Comparison of ENCODE assay signal across 1 cellular context in the genomic region with DNA sequence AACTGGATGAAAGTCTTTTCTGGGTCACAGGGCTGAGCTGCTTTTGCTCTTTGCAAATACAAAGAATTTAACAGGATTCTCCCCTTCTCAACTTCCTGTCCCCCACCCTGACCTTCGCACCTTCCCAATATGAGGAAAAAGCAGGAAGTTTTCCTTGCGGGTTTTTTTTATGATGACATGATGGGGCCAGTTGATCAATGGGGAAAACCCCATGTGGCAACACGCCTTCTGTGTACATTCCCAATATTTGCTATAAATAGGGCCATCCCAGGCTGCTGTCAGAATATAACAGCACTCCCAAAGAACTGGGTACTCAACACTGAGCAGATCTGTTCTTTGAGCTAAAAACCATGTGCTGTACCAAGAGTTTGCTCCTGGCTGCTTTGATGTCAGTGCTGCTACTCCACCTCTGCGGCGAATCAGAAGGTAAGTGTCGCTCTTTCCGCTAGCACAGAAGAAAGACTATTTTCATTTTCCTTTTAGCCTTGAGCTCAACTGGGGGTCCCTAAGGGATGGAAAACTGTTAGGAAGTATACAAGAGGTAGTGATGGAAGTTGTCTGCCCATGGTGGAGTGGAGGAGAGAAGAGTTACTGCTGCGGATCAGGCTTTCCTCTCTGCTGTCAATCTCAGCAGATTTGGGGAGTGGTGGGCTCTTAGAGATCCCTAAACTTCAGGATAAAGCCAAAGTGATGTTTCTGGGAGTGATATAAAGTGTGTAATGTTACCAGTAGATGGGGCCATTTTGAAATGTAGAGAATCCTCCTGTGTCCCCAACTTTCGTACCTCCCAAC.
TF ChIP-seq lines count a peak whose summit lies in the region.

A gene with protein sequence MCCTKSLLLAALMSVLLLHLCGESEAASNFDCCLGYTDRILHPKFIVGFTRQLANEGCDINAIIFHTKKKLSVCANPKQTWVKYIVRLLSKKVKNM (plus strand): TSS at position 281 of the 792 bp plus-strand sequence. CDS start 70 bp downstream, at position 351.

TF ChIP-seq in HepG2, 621 proteins besides CTCF, POLR2A, EP300 and RAD21 (continued from another document and continues in another):
- TF ChIP-seq, protein P1, sequence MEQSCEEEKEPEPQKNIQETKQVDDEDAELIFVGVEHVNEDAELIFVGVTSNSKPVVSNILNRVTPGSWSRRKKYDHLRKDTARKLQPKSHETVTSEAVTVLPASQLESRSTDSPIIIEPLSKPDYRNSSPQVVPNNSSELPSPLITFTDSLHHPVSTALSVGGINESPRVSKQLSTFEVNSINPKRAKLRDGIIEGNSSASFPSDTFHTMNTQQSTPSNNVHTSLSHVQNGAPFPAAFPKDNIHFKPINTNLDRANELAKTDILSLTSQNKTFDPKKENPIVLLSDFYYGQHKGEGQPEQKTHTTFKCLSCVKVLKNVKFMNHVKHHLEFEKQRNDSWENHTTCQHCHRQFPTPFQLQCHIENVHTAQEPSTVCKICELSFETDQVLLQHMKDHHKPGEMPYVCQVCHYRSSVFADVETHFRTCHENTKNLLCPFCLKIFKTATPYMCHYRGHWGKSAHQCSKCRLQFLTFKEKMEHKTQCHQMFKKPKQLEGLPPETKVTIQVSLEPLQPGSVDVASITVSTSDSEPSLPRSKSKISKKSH (CRISPR knock-in tag; IDR thresholded peaks at IDR 0.05; ENCODE audit: borderline replicate concordance) = no peak
- TF ChIP-seq ZNF550 (CRISPR knock-in tag; IDR thresholded peaks at IDR 0.05; ENCODE audit: borderline replicate concordance) (no peak), ZFP36 (IDR thresholded peaks at IDR 0.05; ENCODE audit: borderline replicate concordance, low read depth, low read length, partially characterized antibody) (peak; percentile 3), TBX3 (IDR thresholded peaks at IDR 0.05; ENCODE audit: borderline replicate concordance) (peak; percentile 92), ZSCAN20 (CRISPR knock-in tag; IDR thresholded peaks at IDR 0.05; ENCODE audit: borderline replicate concordance) (peak; percentile 22; the same call in 1 of the 2 replicates), SIN3B (IDR thresholded peaks at IDR 0.05; ENCODE audit: low read length) (0 out of 2 replicates have a peak, but pooled peaks have one; percentile 61), FOXA1 (IDR thresholded peaks at IDR 0.05) (peak; percentile 75), FOXA1 (CRISPR knock-in tag; IDR thresholded peaks at IDR 0.05) (peak; percentile 91), ELF1 (CRISPR knock-in tag; IDR thresholded peaks at IDR 0.05) (peak; percentile 86), REL (CRISPR knock-in tag; conservative IDR thresholded peaks at IDR 0.05) (no peak), ZMYM4 (CRISPR knock-in tag; IDR thresholded peaks at IDR 0.05) (peak; percentile 97), MAFG (CRISPR knock-in tag; IDR thresholded peaks at IDR 0.05) (no peak), AKAP8 (CRISPR knock-in tag; IDR thresholded peaks at IDR 0.05) (peak; percentile 75; the same call in 1 of the 2 replicates), ZNF333 (CRISPR knock-in tag; IDR thresholded peaks at IDR 0.05; ENCODE audit: borderline replicate concordance) (peak; percentile 61; the same call in 1 of the 2 replicates), FOXJ3 (CRISPR knock-in tag; IDR thresholded peaks at IDR 0.05; ENCODE audit: borderline replicate concordance) (peak; percentile 97; the same call in 1 of the 2 replicates), ZNF891 (CRISPR knock-in tag; IDR thresholded peaks at IDR 0.05) (no peak), ATRX (CRISPR knock-in tag; IDR thresholded peaks at IDR 0.05; ENCODE audit: borderline replicate concordance) (no peak), ZSCAN21 (CRISPR knock-in tag; IDR thresholded peaks at IDR 0.05; ENCODE audit: borderline replicate concordance) (peak; percentile 83; the same call in 1 of the 2 replicates), KDM2A (CRISPR knock-in tag; IDR thresholded peaks at IDR 0.05; ENCODE audit: borderline replicate concordance, low read depth) (peak; percentile 42; the same call in 1 of the 2 replicates), SATB2 (CRISPR knock-in tag; IDR thresholded peaks at IDR 0.05) (no peak), ERF (CRISPR knock-in tag; IDR thresholded peaks at IDR 0.05) (peak; percentile 98), FLYWCH1 (CRISPR knock-in tag; IDR thresholded peaks at IDR 0.05) (peak; percentile 90; the same call in 1 of the 2 replicates), FOSL1 (CRISPR knock-in tag; IDR thresholded peaks at IDR 0.05; ENCODE audit: borderline replicate concordance) (no peak), FOXO1 (CRISPR knock-in tag; IDR thresholded peaks at IDR 0.05) (peak; percentile 60), ZNF782 (CRISPR knock-in tag; IDR thresholded peaks at IDR 0.05; ENCODE audit: borderline replicate concordance) (no peak), PRMT3 (CRISPR knock-in tag; IDR thresholded peaks at IDR 0.05; ENCODE audit: borderline replicate concordance, low read depth) (no peak; the same call in 1 of the 2 replicates), ZNF234 (CRISPR knock-in tag; conservative IDR thresholded peaks at IDR 0.05) (no peak), SP2 (CRISPR knock-in tag; IDR thresholded peaks at IDR 0.05) (no peak), GABPA (IDR thresholded peaks at IDR 0.05; ENCODE audit: low read depth, low read length) (no peak), GABPA (CRISPR knock-in tag; IDR thresholded peaks at IDR 0.05; ENCODE audit: low read depth) (peak; percentile 88), ZNF75D (CRISPR knock-in tag; IDR thresholded peaks at IDR 0.05; ENCODE audit: borderline replicate concordance) (no peak), U2AF1 (optimal IDR thresholded peaks at IDR 0.05; ENCODE audit: low read depth, low read length) (no peak), SSRP1 (CRISPR knock-in tag; IDR thresholded peaks at IDR 0.05) (peak; percentile 31; the same call in 1 of the 2 replicates)
- TF ChIP-seq, protein P2, sequence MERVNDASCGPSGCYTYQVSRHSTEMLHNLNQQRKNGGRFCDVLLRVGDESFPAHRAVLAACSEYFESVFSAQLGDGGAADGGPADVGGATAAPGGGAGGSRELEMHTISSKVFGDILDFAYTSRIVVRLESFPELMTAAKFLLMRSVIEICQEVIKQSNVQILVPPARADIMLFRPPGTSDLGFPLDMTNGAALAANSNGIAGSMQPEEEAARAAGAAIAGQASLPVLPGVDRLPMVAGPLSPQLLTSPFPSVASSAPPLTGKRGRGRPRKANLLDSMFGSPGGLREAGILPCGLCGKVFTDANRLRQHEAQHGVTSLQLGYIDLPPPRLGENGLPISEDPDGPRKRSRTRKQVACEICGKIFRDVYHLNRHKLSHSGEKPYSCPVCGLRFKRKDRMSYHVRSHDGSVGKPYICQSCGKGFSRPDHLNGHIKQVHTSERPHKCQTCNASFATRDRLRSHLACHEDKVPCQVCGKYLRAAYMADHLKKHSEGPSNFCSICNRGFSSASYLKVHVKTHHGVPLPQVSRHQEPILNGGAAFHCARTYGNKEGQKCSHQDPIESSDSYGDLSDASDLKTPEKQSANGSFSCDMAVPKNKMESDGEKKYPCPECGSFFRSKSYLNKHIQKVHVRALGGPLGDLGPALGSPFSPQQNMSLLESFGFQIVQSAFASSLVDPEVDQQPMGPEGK (CRISPR knock-in tag; IDR thresholded peaks at IDR 0.05) = peak; percentile 93
- TF ChIP-seq, protein P3, sequence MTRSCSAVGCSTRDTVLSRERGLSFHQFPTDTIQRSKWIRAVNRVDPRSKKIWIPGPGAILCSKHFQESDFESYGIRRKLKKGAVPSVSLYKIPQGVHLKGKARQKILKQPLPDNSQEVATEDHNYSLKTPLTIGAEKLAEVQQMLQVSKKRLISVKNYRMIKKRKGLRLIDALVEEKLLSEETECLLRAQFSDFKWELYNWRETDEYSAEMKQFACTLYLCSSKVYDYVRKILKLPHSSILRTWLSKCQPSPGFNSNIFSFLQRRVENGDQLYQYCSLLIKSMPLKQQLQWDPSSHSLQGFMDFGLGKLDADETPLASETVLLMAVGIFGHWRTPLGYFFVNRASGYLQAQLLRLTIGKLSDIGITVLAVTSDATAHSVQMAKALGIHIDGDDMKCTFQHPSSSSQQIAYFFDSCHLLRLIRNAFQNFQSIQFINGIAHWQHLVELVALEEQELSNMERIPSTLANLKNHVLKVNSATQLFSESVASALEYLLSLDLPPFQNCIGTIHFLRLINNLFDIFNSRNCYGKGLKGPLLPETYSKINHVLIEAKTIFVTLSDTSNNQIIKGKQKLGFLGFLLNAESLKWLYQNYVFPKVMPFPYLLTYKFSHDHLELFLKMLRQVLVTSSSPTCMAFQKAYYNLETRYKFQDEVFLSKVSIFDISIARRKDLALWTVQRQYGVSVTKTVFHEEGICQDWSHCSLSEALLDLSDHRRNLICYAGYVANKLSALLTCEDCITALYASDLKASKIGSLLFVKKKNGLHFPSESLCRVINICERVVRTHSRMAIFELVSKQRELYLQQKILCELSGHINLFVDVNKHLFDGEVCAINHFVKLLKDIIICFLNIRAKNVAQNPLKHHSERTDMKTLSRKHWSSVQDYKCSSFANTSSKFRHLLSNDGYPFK (CRISPR knock-in tag; IDR thresholded peaks at IDR 0.05; ENCODE audit: borderline replicate concordance) = no peak
- TF ChIP-seq, protein P4, sequence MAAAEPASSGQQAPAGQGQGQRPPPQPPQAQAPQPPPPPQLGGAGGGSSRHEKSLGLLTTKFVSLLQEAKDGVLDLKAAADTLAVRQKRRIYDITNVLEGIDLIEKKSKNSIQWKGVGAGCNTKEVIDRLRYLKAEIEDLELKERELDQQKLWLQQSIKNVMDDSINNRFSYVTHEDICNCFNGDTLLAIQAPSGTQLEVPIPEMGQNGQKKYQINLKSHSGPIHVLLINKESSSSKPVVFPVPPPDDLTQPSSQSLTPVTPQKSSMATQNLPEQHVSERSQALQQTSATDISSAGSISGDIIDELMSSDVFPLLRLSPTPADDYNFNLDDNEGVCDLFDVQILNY (CRISPR knock-in tag; conservative IDR thresholded peaks at IDR 0.05) = no peak
- TF ChIP-seq, protein P5, sequence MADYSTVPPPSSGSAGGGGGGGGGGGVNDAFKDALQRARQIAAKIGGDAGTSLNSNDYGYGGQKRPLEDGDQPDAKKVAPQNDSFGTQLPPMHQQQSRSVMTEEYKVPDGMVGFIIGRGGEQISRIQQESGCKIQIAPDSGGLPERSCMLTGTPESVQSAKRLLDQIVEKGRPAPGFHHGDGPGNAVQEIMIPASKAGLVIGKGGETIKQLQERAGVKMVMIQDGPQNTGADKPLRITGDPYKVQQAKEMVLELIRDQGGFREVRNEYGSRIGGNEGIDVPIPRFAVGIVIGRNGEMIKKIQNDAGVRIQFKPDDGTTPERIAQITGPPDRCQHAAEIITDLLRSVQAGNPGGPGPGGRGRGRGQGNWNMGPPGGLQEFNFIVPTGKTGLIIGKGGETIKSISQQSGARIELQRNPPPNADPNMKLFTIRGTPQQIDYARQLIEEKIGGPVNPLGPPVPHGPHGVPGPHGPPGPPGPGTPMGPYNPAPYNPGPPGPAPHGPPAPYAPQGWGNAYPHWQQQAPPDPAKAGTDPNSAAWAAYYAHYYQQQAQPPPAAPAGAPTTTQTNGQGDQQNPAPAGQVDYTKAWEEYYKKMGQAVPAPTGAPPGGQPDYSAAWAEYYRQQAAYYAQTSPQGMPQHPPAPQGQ (CRISPR knock-in tag; IDR thresholded peaks at IDR 0.05; ENCODE audit: borderline replicate concordance) = peak; percentile 74; the same call in 1 of the 2 replicates
- TF ChIP-seq, protein P6, sequence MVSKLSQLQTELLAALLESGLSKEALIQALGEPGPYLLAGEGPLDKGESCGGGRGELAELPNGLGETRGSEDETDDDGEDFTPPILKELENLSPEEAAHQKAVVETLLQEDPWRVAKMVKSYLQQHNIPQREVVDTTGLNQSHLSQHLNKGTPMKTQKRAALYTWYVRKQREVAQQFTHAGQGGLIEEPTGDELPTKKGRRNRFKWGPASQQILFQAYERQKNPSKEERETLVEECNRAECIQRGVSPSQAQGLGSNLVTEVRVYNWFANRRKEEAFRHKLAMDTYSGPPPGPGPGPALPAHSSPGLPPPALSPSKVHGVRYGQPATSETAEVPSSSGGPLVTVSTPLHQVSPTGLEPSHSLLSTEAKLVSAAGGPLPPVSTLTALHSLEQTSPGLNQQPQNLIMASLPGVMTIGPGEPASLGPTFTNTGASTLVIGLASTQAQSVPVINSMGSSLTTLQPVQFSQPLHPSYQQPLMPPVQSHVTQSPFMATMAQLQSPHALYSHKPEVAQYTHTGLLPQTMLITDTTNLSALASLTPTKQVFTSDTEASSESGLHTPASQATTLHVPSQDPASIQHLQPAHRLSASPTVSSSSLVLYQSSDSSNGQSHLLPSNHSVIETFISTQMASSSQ (IDR thresholded peaks at IDR 0.05; ENCODE audit: low read depth) = peak; percentile 78; the same call in 1 of the 2 replicates
- TF ChIP-seq, protein P6 (CRISPR knock-in tag; IDR thresholded peaks at IDR 0.05; ENCODE audit: borderline replicate concordance) = peak; percentile 81; the same call in 1 of the 2 replicates
- TF ChIP-seq, protein P7, sequence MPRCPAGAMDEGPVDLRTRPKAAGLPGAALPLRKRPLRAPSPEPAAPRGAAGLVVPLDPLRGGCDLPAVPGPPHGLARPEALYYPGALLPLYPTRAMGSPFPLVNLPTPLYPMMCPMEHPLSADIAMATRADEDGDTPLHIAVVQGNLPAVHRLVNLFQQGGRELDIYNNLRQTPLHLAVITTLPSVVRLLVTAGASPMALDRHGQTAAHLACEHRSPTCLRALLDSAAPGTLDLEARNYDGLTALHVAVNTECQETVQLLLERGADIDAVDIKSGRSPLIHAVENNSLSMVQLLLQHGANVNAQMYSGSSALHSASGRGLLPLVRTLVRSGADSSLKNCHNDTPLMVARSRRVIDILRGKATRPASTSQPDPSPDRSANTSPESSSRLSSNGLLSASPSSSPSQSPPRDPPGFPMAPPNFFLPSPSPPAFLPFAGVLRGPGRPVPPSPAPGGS (CRISPR knock-in tag; IDR thresholded peaks at IDR 0.05) = peak; percentile 100
- TF ChIP-seq, protein P8, sequence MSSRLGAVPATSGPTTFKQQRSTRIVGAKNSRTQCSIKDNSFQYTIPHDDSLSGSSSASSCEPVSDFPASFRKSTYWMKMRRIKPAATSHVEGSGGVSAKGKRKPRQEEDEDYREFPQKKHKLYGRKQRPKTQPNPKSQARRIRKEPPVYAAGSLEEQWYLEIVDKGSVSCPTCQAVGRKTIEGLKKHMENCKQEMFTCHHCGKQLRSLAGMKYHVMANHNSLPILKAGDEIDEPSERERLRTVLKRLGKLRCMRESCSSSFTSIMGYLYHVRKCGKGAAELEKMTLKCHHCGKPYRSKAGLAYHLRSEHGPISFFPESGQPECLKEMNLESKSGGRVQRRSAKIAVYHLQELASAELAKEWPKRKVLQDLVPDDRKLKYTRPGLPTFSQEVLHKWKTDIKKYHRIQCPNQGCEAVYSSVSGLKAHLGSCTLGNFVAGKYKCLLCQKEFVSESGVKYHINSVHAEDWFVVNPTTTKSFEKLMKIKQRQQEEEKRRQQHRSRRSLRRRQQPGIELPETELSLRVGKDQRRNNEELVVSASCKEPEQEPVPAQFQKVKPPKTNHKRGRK (CRISPR knock-in tag; IDR thresholded peaks at IDR 0.05) = peak; percentile 65; the same call in 1 of the 2 replicates
